In the genomic region with DNA sequence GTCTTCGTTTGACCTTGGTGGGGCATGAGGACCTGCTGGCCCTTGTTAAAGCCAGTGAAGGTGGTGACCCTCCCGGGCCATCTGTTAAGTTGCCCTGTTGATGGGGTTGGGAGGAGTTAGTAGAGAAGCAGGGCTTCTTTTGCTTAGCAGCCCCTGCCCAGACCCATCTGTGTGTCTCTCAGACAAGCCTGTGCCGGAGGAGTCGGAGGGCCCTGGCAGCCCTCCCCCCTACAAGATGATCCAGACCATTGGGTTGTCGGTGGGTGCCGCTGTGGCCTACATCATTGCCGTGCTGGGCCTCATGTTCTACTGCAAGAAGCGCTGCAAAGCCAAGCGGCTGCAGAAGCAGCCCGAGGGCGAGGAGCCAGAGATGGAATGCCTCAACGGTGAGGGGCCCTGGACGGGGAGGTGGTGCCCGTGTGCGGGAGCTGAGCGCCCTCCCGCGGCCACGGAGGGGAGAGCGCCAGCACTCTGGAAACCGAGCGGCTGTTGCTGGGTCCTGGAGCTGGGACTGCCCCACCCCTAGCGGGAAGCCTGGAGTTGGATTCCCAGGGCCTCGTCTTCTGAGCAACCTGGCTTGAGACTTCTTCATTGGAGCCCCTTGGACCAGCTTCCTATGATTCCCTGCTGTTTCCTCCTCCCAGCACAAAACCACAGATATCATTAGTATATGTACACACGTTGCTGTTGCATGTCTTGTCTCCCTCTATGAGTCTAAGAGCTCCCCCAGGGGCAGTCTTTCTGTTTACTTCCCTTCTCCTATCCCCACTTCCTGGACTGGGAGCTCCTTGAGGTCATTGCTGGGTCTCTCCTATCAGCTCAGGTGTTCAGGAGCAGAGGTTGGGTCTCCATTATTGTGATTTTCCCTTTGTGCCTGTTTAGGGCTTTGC, we compare ENCODE assay signal across 8 cellular contexts.
DNase-seq lines count a peak whose midpoint lies in the region; TF ChIP-seq lines count a peak whose summit lies in the region.

No MANE protein-coding gene starts in this region.

- peak; percentile 69 for TF ChIP-seq CTCF in LNCAP (IDR thresholded peaks at IDR 0.05)

- TF ChIP-seq POLR2A in Raji (IDR thresholded peaks at IDR 0.05; ENCODE audit: insufficient read depth, low read depth, low read length), result 0 out of 2 replicates have a peak, but pooled peaks have one; percentile 10

- peak; percentile 96 for DNase-seq in AG08395 (ENCODE audit: low spot score)
- DNase-seq in GM19240 (ENCODE audit: insufficient read length, low spot score), result peak; percentile 95
- DNase-seq in activated gamma-delta T cell treated with Interleukin-2 at 50 U/mL for 16 hours, result peak; percentile 67
- peak; percentile 79 for DNase-seq in foreskin melanocyte
- peak; percentile 63 for DNase-seq in non-pigmented ciliary epithelial cell (ENCODE audit: low read depth)
- peak; percentile 69 for DNase-seq in stromal cell of bone marrow (ENCODE audit: low read depth)

Comparison
In these comparisons a context has a peak if more than half of its experiments do, and no peak if none do; other contexts are left out.
1. Peak in every context shown above with its lines: DNase-seq.